8 cellular contexts compared by ENCODE assay signal in the genomic region with DNA sequence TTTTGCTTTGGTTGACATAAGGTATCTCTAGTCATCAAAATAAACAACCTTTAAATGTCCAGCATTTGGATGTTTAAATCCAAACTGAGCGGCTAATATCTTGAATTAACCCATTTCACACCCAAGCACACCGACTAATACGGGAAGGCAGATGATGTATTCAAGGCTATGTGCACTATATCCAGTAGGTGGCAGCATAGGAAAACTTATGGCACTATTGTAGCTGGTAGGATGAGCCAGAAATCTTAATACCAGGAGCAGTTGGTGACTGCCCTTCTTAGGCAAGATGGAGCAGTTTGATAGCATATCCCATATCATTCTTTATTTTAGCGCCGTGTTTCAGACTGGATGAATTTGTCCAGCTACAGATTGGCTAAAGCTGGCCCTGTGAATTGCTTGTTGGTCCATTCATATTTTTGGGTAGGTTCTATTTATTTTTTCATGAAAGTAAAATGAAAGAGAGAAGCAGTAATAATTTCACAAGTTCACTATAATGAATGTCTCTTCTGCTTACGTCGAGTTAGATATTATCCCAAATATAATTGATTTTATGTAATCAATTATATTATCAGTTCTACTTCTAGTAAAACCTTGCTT. TPM values are rescaled to one million over a fixed set of nuclear protein-coding genes. Genes with fewer than 3 reads are reported as not detected.
A peak's percentile ranks its signal among the peaks of the same experiment; 100 is the strongest.
DNase-seq lines count a peak whose midpoint lies in the region; ATAC-seq, FAIRE-seq and TF ChIP-seq lines count a peak whose summit lies in the region.

No MANE protein-coding gene starts in this region.

- intact Hi-C loops in OCI-LY7 (cut with micrococcal nuclease; ENCODE audit: unreplicated experiment) (loop anchor here (1.0 to 2.0 kb wide), 2 partner anchors 380 to 602 kb away; no protein-coding TSS in a partner anchor), mammary epithelial cell (cut with micrococcal nuclease) (loop anchor here (1.0 to 5.0 kb wide), 6 partner anchors 363 to 1001 kb away; no protein-coding TSS in a partner anchor), kidney (cut with DNase I) (loop anchor here (2.0 to 10.0 kb wide), 2 partner anchors 380 to 604 kb away; no protein-coding TSS in a partner anchor)

- H3K79me2 ChIP-seq in OCI-LY7 (ENCODE audit: insufficient read depth, low read depth, low read length) (no peaks in the 10 kb centered on the region), mammary epithelial cell (ENCODE audit: insufficient read depth, low read length) (no peaks in the 10 kb centered on the region)

- no peaks in the 10 kb centered on the region for H3K9me2 ChIP-seq in OCI-LY7 (ENCODE audit: insufficient read depth, low read length)

- TF ChIP-seq CTCF in AG10803 (conservative IDR thresholded peaks at IDR 0.05; ENCODE audit: low read length) (peak; percentile 92), GM12875 (IDR thresholded peaks at IDR 0.05; ENCODE audit: borderline replicate concordance, insufficient read depth, low read depth, low read length) (peak; percentile 59; the same call in 1 of the 2 replicates), OCI-LY7 (conservative IDR thresholded peaks at IDR 0.05; ENCODE audit: low read length) (peak; percentile 96), mammary epithelial cell (conservative IDR thresholded peaks at IDR 0.05 in 1 of 2, IDR thresholded peaks at IDR 0.05 in 1 of 2; ENCODE audit: extremely low read depth in 1 of 2, insufficient read depth in 1 of 2, low read depth in 1 of 2, low read length in 2 of 2) (peak; percentile 87), kidney (IDR thresholded peaks at IDR 0.05; ENCODE audit: borderline replicate concordance, extremely low read depth, insufficient read depth) (peak; percentile 95)

- peak; percentile 92 for ATAC-seq in HG02571 (IDR thresholded peaks at IDR 0.05; ENCODE audit: unreplicated experiment)
- peak; percentile 86 for ATAC-seq in stimulated activated naive CD8-positive, alpha-beta T cell treated with anti-CD3 and anti-CD28 coated beads, Interleukin-15, Interleukin-2, amounts not matched to agents 100 U/mL and 50 U/mL, for 24 hours

- BruUV-seq in OCI-LY7 (replicated peaks; lab: Mats Ljungman, UMichigan) (no TSS peak), mammary epithelial cell (replicated peaks; lab: Mats Ljungman, UMichigan) (no TSS peak)

- CTCF ChIA-PET in OCI-LY7 (lab: Charles Lee; ENCODE audit: unreplicated experiment), result no interaction called here
- CTCF ChIA-PET in mammary epithelial cell (lab: Charles Lee; ENCODE audit: low non-redundant PET), result interaction anchor here (0.6 kb wide), 1 partner anchor 380 kb away, joined by 3 read pairs; no protein-coding TSS in a partner anchor

- in situ Hi-C loops in mammary epithelial cell (cut with MboI; ENCODE audit: low sequenced_read_pairs in 2 of 2), result loop anchor here (10.0 to 25.0 kb wide), 3 partner anchors 374 to 606 kb away; no protein-coding TSS in a partner anchor

- peak; percentile 96 for FAIRE-seq in kidney (lab: Jason Lieb, UNC)

- POLR2A ChIA-PET in OCI-LY7 (lab: Charles Lee), result interaction anchor here (0.6 to 0.7 kb wide), 2 partner anchors 63 to 308 kb away, joined by 3 read pairs; no protein-coding TSS in a partner anchor

- no peaks in the 10 kb centered on the region for H3K27me3 ChIP-seq in mammary epithelial cell (ENCODE audit: insufficient read depth, low read length)

- no peak overlapping the region for H3K27ac ChIP-seq in OCI-LY7 (ENCODE audit: low read depth, low read length, poor library complexity, severe bottlenecking)
- no peak overlapping the region for H3K27ac ChIP-seq in mammary epithelial cell (ENCODE audit: insufficient read depth, low read depth, low read length)
- no peak overlapping the region for H3K27ac ChIP-seq in kidney (ENCODE audit: low read depth in 2 of 2, low read length in 2 of 2)

- H3K4me2 ChIP-seq in OCI-LY7 (ENCODE audit: low read length) (no peak overlapping the region), mammary epithelial cell (ENCODE audit: insufficient read depth, low read depth, low read length) (no peak overlapping the region)

- 15% methylated on average over 7 of the region's 7 CpGs for WGBS in mammary epithelial cell (ENCODE audit: low coverage, missing lambda C conversion rate)

- no peak overlapping the region for H3K4me3 ChIP-seq in AG10803 (ENCODE audit: low read length)
- H3K4me3 ChIP-seq in GM12875 (ENCODE audit: low read depth, low read length), result no peak overlapping the region
- no peak overlapping the region for H3K4me3 ChIP-seq in OCI-LY7 (ENCODE audit: low read depth, low read length, poor library complexity, severe bottlenecking)
- no peak overlapping the region for H3K4me3 ChIP-seq in mammary epithelial cell (replicated peaks in 1 of 3; ENCODE audit: insufficient read depth in 1 of 3, low read depth in 2 of 3, low read length in 3 of 3)
- no peak overlapping the region for H3K4me3 ChIP-seq in kidney (ENCODE audit: low read length in 2 of 2)

- dilution Hi-C loops in mammary epithelial cell (cut with HindIII; ENCODE audit: low sequenced_read_pairs), result loop anchor here (25.0 kb wide), 1 partner anchor 356 kb away; no protein-coding TSS in a partner anchor

- peak; percentile 72 for DNase-seq in AG10803 (ENCODE audit: low read depth)
- DNase-seq in LoVo (ENCODE audit: low spot score), result peak; percentile 78
- DNase-seq in OCI-LY7 (ENCODE audit: low spot score), result peak; percentile 80
- peak; percentile 64 for DNase-seq in mammary epithelial cell
- no peak for DNase-seq in kidney
- DNase-seq in stimulated activated naive CD8-positive, alpha-beta T cell treated with anti-CD3 and anti-CD28 coated beads, Interleukin-15, Interleukin-2, amounts not matched to agents 100 U/mL and 50 U/mL, for 24 hours, result peak; percentile 7

- no peaks in the 10 kb centered on the region for H3K9me3 ChIP-seq in OCI-LY7 (ENCODE audit: low read length)
- no peaks in the 10 kb centered on the region for H3K9me3 ChIP-seq in mammary epithelial cell (replicated peaks; ENCODE audit: insufficient read depth, low read length)
- H3K9me3 ChIP-seq in kidney (ENCODE audit: control insufficient read depth in 1 of 2, low read length in 2 of 2), result no peaks in the 10 kb centered on the region

- H3K9ac ChIP-seq in mammary epithelial cell (ENCODE audit: insufficient read depth, low read length) (no peak overlapping the region), kidney (ENCODE audit: low read length in 2 of 2) (no peak overlapping the region)

- H3K36me3 ChIP-seq in OCI-LY7 (ENCODE audit: insufficient read depth, low read length), result no peaks in the 10 kb centered on the region
- no peaks in the 10 kb centered on the region for H3K36me3 ChIP-seq in mammary epithelial cell (ENCODE audit: insufficient read depth, low read length)
- H3K36me3 ChIP-seq in kidney (ENCODE audit: control insufficient read depth in 1 of 2, insufficient read depth in 2 of 2, low read length in 2 of 2), result no peaks in the 10 kb centered on the region

- H4K20me1 ChIP-seq in OCI-LY7 (ENCODE audit: insufficient read depth, low read length) (no peaks in the 10 kb centered on the region), mammary epithelial cell (ENCODE audit: insufficient read depth, low read length) (no peaks in the 10 kb centered on the region)

- H2AFZ ChIP-seq in OCI-LY7 (ENCODE audit: low read length) (no peak overlapping the region), mammary epithelial cell (ENCODE audit: low read depth, low read length) (no peak overlapping the region)

- H3K4me1 ChIP-seq in OCI-LY7 (ENCODE audit: insufficient read depth, low read length, poor library complexity, severe bottlenecking) (no peaks in the 10 kb centered on the region), mammary epithelial cell (ENCODE audit: insufficient read depth, low read length) (no peaks in the 10 kb centered on the region), kidney (ENCODE audit: control insufficient read depth in 1 of 2, insufficient read depth in 1 of 2, low read depth in 1 of 2, low read length in 2 of 2) (no peaks in the 10 kb centered on the region)

RNA-seq across cellular contexts. Expression of gene UCHL1, which starts 24.4 kb away (rescaled TPM):
- total RNA-seq in OCI-LY7 (2014; rRNA removed; shearing (Covaris generic)), result 409 and 430 TPM in 2 replicates
- total RNA-seq in OCI-LY7 (2022), result 375 and 432 TPM in 2 replicates
- 10 to 100 TPM in 1 of 2 donors, 1 to 10 TPM in 1; 2.3 to 11.3 TPM for total RNA-seq in mammary epithelial cell
- polyA plus RNA-seq in mammary epithelial cell, result 20.2 TPM
- 11.2 TPM for polyA minus RNA-seq in mammary epithelial cell
- 35.8 TPM for total RNA-seq in kidney
- 353 TPM for polyA plus RNA-seq in kidney (ENCODE audit: insufficient read depth, low read depth, low replicate concordance)

Comparison
In these comparisons a context has a peak if more than half of its experiments do, and no peak if none do; other contexts are left out.
1. RNA of gene UCHL1, which starts 24.4 kb away (total RNA-seq): 375 to 432 TPM in OCI-LY7; 35.8 TPM in kidney (single experiment) and 2.3 to 11.3 TPM in mammary epithelial cell; every median in the first group is over 10 times any median in the second.
2. Peak in every context shown above with its lines, with median percentiles within 50 percentile points of each other: CTCF ChIP-seq.